In the genomic region with DNA sequence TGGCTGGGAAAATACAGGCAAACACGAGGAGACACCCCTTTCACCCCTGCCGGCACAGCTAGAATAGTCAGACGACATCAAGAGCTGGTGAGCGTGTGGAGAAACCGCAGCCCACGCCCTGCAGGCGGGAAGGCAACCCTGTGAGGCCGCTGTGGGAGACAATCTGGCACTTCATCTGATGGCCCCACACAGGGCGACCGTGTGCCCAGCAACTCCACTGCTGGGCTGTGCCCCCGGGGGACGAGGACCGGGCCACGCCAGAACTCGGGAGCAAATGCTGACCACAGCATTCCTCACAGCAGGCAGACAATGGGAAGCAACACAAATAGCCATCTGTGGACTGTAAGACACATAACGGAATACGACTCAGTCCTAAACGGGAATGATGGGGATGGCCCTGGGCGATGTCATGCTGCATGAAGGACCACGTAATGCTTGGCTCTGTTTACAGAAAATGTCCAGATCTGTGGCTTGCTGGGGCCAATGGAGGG, we compare ENCODE assay signal across 1 cellular context.
TF ChIP-seq lines count a peak whose summit lies in the region.

No MANE protein-coding gene starts in this region.

TF ChIP-seq in HepG2, 621 proteins besides CTCF, POLR2A, EP300 and RAD21:
- no peak for TF ChIP-seq ZFYVE20 (CRISPR knock-in tag; IDR thresholded peaks at IDR 0.05; ENCODE audit: borderline replicate concordance, low read depth)
- no peak for TF ChIP-seq ZNF367 (CRISPR knock-in tag; IDR thresholded peaks at IDR 0.05; ENCODE audit: borderline replicate concordance)
- TF ChIP-seq MAFK (conservative IDR thresholded peaks at IDR 0.05 in 1 of 2, IDR thresholded peaks at IDR 0.05 in 1 of 2; ENCODE audit: low read length in 2 of 2): peak; percentile 59 to 76
- no peak for TF ChIP-seq HHEX (CRISPR knock-in tag; IDR thresholded peaks at IDR 0.05)
- TF ChIP-seq ZNF530 (CRISPR knock-in tag; IDR thresholded peaks at IDR 0.05; ENCODE audit: low read depth): no peak
- peak; percentile 55; the same call in 1 of the 2 replicates for TF ChIP-seq MAFF (IDR thresholded peaks at IDR 0.05; ENCODE audit: low read depth, low read length)
TF ChIP-seq in HepG2: peak in this region for 2.
